6 cellular contexts compared by ENCODE assay signal in the genomic region with DNA sequence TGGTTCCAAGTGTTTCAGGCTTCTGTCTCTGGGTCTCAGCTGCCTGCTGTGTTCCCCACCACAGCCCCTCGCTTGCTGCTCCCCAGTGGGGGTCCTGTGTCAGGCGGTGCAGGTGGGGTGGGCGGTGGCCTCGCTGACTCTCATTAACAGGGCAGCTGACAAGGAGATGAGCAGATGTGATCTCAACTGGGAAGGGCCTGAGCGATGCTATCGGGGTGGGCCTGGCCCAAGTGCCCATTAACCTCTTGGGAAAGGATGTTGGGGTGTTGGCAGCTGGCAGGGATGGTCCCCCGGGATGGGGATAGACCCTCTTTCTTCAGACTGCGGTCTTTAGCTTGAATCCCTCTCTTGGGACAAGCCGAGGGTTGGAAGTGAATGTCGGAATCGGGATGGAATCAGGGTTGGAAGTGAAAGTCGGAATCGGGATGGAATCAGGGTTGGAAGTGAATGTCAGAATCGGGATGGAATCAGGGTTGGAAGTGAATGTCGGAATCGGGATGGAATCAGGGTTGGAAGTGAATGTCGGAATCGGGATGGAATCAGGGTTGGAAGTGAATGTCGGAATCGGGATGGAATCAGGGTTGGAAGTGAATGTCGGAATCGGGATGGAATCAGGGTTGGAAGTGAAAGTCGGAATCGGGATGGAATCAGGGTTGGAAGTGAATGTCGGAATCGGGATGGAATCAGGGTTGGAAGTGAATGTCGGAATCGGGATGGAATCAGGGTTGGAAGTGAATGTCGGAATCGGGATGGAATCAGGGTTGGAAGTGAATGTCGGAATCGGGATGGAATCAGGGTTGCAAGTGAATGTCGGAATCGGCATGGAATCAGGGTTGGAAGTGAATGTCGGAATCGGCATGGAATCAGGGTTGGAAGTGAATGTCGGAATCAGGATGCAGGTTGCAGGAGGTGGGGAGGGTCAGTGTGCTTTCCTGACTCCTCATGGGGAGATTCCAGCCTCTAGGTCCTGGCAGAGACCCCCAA. TPM values are rescaled to one million over a fixed set of nuclear protein-coding genes. Genes with fewer than 3 reads are reported as not detected.
"Had no signal": no experiment of that assay in that cellular context is flagged by ENCODE, and none has a peak within 500 bp of the region (broad histone marks: within the 10 kb centered on the region; RNA-seq: fewer than 3 reads in every experiment).

No MANE protein-coding gene starts in this region.

RNA-seq across cellular contexts. Expression of a gene that starts 7.5 kb away (rescaled TPM):
- total RNA-seq: activated CD8-positive, alpha-beta memory T cell treated with anti-CD3 and anti-CD28 coated beads, Interleukin-2, amount 10 ng/mL, durations not matched to agents 7 days and 5 days; activated naive CD4-positive, alpha-beta T cell treated with anti-CD3 and anti-CD28 coated beads, Interleukin-2, amount 50 U/mL, for 72 hours; activated T-helper 1 cell treated with anti-CD3 and anti-CD28 coated beads, Interleukin-12 subunit alpha, Interleukin-12 subunit beta, Interleukin-2, Interleukin-4 antibody, amounts not matched to agents 30 ng/mL and 10 ng/mL and 1 ng/mL, durations not matched to agents 14 hours and 24 hours and 36 hours; ascending aorta; body of pancreas; OCI-LY7 had no signal

RNA-seq across cellular contexts. Expression of a gene that starts 36.5 kb away (rescaled TPM):
- total RNA-seq: activated CD8-positive, alpha-beta memory T cell treated with anti-CD3 and anti-CD28 coated beads, Interleukin-2, amount 10 ng/mL, durations not matched to agents 7 days and 5 days; activated naive CD4-positive, alpha-beta T cell treated with anti-CD3 and anti-CD28 coated beads, Interleukin-2, amount 50 U/mL, for 72 hours; activated T-helper 1 cell treated with anti-CD3 and anti-CD28 coated beads, Interleukin-12 subunit alpha, Interleukin-12 subunit beta, Interleukin-2, Interleukin-4 antibody, amounts not matched to agents 30 ng/mL and 10 ng/mL and 1 ng/mL, durations not matched to agents 14 hours and 24 hours and 36 hours; ascending aorta; body of pancreas; OCI-LY7 had no signal
